ENCODE assay signal across 9 cellular contexts in the genomic region with DNA sequence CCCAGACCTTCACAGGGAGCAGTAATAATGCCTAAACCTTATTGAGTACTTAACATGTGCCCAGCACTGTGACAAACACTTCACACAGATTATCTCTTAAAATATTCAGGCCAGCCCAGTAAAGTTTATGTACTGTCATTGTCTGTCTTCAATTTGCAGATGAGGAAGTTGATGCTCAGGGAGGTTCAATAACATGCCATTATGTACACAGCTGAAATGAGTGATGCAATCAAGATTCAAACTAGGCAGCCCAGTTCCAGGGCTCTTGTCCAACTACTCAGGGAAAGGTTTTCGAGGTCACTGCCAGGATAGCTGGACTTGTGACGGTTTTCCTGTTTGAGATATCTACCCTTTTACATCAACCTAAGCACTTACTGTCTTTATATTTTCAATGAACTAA. TPM values are rescaled to one million over a fixed set of nuclear protein-coding genes. Genes with fewer than 3 reads are reported as not detected.
DNase-seq lines count a peak whose midpoint lies in the region; TF ChIP-seq lines count a peak whose summit lies in the region.
"Had no signal": no experiment of that assay in that cellular context is flagged by ENCODE, and none has a peak within 500 bp of the region (broad histone marks: within the 10 kb centered on the region; RNA-seq: fewer than 3 reads in every experiment).

No MANE protein-coding gene starts in this region.

- H3K27me3 ChIP-seq in BLaER1 (no peaks in the 10 kb centered on the region), left ventricle myocardium inferior (ENCODE audit: low read depth) (no peaks in the 10 kb centered on the region)

- H3K36me3 Mint-ChIP-seq in activated CD4-positive, alpha-beta T cell treated with anti-CD3 and anti-CD28 coated beads, Interleukin-2, amount 10 ng/mL, durations not matched to agents 7 days and 5 days (ENCODE audit: low read depth) = no peaks in the 10 kb centered on the region
- H3K36me3 Mint-ChIP-seq: brain had no signal

- peaks cover 100% of the 10 kb centered on the region for H4K20me1 ChIP-seq in BLaER1

- H3K4me3 ChIP-seq in BLaER1 (no peak overlapping the region), left ventricle myocardium inferior (no peak overlapping the region)

- no peaks in the 10 kb centered on the region for H3K9me3 Mint-ChIP-seq in activated CD4-positive, alpha-beta T cell treated with anti-CD3 and anti-CD28 coated beads, Interleukin-2, amount 10 ng/mL, durations not matched to agents 7 days and 5 days
- H3K9me3 Mint-ChIP-seq: brain had no signal

- peak overlapping the region; percentile 23; the same call in 1 of the 2 replicates for H3K27ac ChIP-seq in BLaER1
- H3K27ac ChIP-seq in left ventricle myocardium inferior (replicated peaks) = peak overlapping the region; percentile 60

- H3K4me1 ChIP-seq in BLaER1 (peaks cover 61% of the 10 kb centered on the region), left ventricle myocardium inferior (peaks cover 53% of the 10 kb centered on the region)

- H3K4me2 ChIP-seq in BLaER1 = peak overlapping the region; percentile 60

- H3K27me3 Mint-ChIP-seq in activated CD4-positive, alpha-beta T cell treated with anti-CD3 and anti-CD28 coated beads, Interleukin-2, amount 10 ng/mL, durations not matched to agents 7 days and 5 days = no peaks in the 10 kb centered on the region
- H3K27me3 Mint-ChIP-seq: brain had no signal

- H3K27ac Mint-ChIP-seq in activated CD4-positive, alpha-beta T cell treated with anti-CD3 and anti-CD28 coated beads, Interleukin-2, amount 10 ng/mL, durations not matched to agents 7 days and 5 days = no peak overlapping the region

- no peaks in the 10 kb centered on the region for H3K9me3 ChIP-seq in BLaER1
- H3K9me3 ChIP-seq in left ventricle myocardium inferior (replicated peaks) = no peaks in the 10 kb centered on the region

- DNase-seq in NCI-H1105 (lab: John Stamatoyannopoulos, UW) (peak; percentile 47), OCI-M1 (lab: John Stamatoyannopoulos, UW) (peak; percentile 62), left ventricle myocardium inferior (no peak), inferior parietal cortex (ENCODE audit: extremely low spot score) (no peak), Kasumi-1 (lab: John Stamatoyannopoulos, UW) (no peak), NCI-H128 (lab: John Stamatoyannopoulos, UW; ENCODE audit: unreplicated experiment) (no peak)
- no peak for DNase-seq in activated CD4-positive, alpha-beta T cell treated with anti-CD3 and anti-CD28 coated beads, Interleukin-2, amount 10 ng/mL, durations not matched to agents 7 days and 5 days

- no peak overlapping the region for H3K9ac ChIP-seq in BLaER1

- no peaks in the 10 kb centered on the region for H3K36me3 ChIP-seq in BLaER1
- no peaks in the 10 kb centered on the region for H3K36me3 ChIP-seq in left ventricle myocardium inferior

- no peaks in the 10 kb centered on the region for H3K4me1 Mint-ChIP-seq in activated CD4-positive, alpha-beta T cell treated with anti-CD3 and anti-CD28 coated beads, Interleukin-2, amount 10 ng/mL, durations not matched to agents 7 days and 5 days

- intact Hi-C loops in left ventricle myocardium inferior (cut with micrococcal nuclease) = no loop called here

- POLR2A ChIA-PET in activated CD4-positive, alpha-beta T cell treated with anti-CD3 and anti-CD28 coated beads, Interleukin-2, amount 10 ng/mL, durations not matched to agents 7 days and 5 days (lab: Charles Lee) = no interaction called here

- H3K4me3 Mint-ChIP-seq in activated CD4-positive, alpha-beta T cell treated with anti-CD3 and anti-CD28 coated beads, Interleukin-2, amount 10 ng/mL, durations not matched to agents 7 days and 5 days = no peak overlapping the region

- TF ChIP-seq CTCF in left ventricle myocardium inferior (IDR thresholded peaks at IDR 0.05; ENCODE audit: borderline replicate concordance) = no peak

- CTCF ChIA-PET in activated CD4-positive, alpha-beta T cell treated with anti-CD3 and anti-CD28 coated beads, Interleukin-2, amount 10 ng/mL, durations not matched to agents 7 days and 5 days (lab: Charles Lee) = no interaction called here

RNA-seq across cellular contexts. Expression of a gene that starts 56.1 kb away (rescaled TPM):
- total RNA-seq in left ventricle myocardium inferior = 10.5 TPM
- total RNA-seq in activated CD4-positive, alpha-beta T cell treated with anti-CD3 and anti-CD28 coated beads, Interleukin-2, amount 10 ng/mL, durations not matched to agents 7 days and 5 days = 10 to 100 TPM; 13.9 to 18.9 TPM

Comparison
In these comparisons a context has a peak if more than half of its experiments do, and no peak if none do; other contexts are left out.
1. DNase-seq: peak in NCI-H1105 (single experiment) and OCI-M1 (single experiment); none in left ventricle myocardium inferior (single experiment), inferior parietal cortex (single experiment), activated CD4-positive, alpha-beta T cell treated with anti-CD3 and anti-CD28 coated beads, Interleukin-2, amount 10 ng/mL, durations not matched to agents 7 days and 5 days (single experiment), Kasumi-1 (0 of 2) and NCI-H128 (single experiment).